In the genomic region with DNA sequence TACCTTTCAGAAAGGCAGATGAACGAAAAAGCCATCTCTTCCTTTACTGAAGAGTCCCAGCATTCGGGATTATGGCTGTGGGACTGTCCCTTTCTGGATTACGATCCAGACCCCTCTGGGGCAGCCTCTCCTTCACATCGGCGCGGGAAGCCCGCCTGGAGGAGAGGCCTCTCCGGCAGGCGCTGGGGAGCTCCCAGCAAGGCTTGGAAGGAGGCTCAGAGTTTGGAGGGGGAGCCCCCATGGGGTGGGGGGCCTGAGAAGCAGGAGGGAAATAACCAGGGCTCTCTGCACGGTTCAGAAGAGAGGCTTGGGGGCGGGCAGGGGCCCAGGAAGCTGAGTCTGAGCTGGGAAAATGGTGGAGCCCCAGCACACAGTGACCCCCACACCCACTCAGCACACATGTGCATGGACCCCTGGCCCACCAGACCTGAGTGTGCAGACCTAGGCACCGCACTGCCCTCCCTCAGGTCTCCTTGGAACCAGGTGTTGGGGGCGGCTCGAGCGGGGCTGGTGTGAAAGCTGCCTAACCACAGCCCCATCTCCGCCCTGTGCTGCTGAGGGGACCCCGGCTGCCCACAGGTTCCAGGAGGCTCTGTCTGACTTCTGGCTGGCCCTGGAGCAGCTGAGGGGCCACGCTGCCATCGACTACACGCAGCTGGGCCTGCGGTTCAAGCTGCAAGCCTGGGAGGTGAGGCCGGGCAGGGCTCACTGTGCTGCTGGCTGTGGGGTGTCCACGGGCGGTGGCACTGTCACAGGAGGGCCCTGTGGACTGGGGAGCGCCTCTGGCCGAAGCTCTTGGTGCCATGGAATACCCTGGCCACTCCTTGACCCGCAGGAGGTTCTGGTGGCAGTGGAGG, we compare ENCODE assay signal across 1 cellular context.
TF ChIP-seq lines count a peak whose summit lies in the region.

No MANE protein-coding gene starts in this region.

TF ChIP-seq in HEK293, 187 proteins besides CTCF, POLR2A, EP300 and RAD21:
- TF ChIP-seq, protein P1, sequence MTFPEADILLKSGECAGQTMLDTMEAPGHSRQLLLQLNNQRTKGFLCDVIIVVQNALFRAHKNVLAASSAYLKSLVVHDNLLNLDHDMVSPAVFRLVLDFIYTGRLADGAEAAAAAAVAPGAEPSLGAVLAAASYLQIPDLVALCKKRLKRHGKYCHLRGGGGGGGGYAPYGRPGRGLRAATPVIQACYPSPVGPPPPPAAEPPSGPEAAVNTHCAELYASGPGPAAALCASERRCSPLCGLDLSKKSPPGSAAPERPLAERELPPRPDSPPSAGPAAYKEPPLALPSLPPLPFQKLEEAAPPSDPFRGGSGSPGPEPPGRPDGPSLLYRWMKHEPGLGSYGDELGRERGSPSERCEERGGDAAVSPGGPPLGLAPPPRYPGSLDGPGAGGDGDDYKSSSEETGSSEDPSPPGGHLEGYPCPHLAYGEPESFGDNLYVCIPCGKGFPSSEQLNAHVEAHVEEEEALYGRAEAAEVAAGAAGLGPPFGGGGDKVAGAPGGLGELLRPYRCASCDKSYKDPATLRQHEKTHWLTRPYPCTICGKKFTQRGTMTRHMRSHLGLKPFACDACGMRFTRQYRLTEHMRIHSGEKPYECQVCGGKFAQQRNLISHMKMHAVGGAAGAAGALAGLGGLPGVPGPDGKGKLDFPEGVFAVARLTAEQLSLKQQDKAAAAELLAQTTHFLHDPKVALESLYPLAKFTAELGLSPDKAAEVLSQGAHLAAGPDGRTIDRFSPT (tag by site-specific recombination; IDR thresholded peaks at IDR 0.05): no peak
- TF ChIP-seq KLF1 (tag by site-specific recombination; IDR thresholded peaks at IDR 0.05) (0 out of 2 replicates have a peak, but pooled peaks have one; percentile 17), PATZ1 (tag by site-specific recombination; IDR thresholded peaks at IDR 0.05) (0 out of 2 replicates have a peak, but pooled peaks have one; percentile 10), ZNF514 (tag by site-specific recombination; IDR thresholded peaks at IDR 0.05) (no peak), GLIS2 (tag by site-specific recombination; IDR thresholded peaks at IDR 0.05) (0 out of 2 replicates have a peak, but pooled peaks have one; percentile 15)
TF ChIP-seq in HEK293: peak in this region for 3.
